ENCODE assay signal across 8 cellular contexts in the genomic region with DNA sequence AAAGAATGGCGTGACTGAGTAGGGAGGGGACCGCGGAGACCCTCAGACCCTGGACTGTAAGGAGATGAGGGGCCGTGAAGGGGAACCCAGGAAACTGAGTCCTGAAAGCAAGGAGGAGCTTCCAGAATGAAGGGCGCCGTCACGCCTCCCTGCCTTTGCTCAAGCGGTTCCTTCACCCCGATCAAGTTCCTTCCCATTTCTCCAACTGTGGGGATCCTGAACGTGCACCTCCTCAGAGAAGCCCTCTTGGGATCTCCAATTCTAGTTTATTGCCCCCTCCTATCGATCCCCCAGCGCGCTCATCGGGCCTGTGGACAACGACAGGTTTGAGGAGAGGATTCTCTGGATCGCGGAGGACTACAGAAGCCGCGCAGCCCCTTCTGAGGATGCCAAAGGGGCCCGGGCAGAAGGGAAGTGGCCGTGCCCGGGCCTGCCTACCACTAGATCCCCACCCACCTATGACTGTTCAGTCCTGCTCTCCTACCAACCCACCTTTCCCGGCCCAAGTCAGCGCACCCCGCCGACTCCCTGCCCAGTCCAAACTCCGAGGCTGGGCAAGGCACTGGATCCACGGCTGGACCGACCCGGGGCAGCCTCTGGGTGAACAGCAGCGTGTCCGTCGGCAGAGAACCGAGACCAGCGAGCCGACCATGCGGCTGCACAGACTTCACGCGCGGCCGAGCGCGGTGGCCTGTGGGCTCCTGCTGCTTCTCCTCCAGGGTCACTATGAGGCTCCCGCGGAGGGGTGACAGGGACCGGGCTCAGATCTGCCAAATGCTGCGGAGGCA. TPM values are rescaled to one million over a fixed set of nuclear protein-coding genes. Genes with fewer than 3 reads are reported as not detected.
A peak's percentile ranks its signal among the peaks of the same experiment; 100 is the strongest.
DNase-seq lines count a peak whose midpoint lies in the region; TF ChIP-seq lines count a peak whose summit lies in the region.

No MANE protein-coding gene starts in this region.

- DNase-seq in T-helper 2 cell treated with Interferon-gamma antibody and Interleukin-4, amounts not matched to agents 5 μg/mL and 100 μg/mL, for 36 hours (ENCODE audit: low spot score), result no peak
- no peak for DNase-seq in T-helper 2 cell
- peak; percentile 48 for DNase-seq in adipocyte (ENCODE audit: low read depth)
- peak; percentile 20 for DNase-seq in kidney tubule cell (ENCODE audit: low spot score)
- DNase-seq in tibial artery, result no peak
- no peak for DNase-seq in NCI-H146 treated with DMSO at 0.1 percent for 48 hours (lab: John Stamatoyannopoulos, UW; ENCODE audit: unreplicated experiment)
- no peak for DNase-seq in SK-N-DZ (ENCODE audit: low spot score)
- DNase-seq in T-helper 9 cell, result no peak

- no peak overlapping the region for H3K27ac Mint-ChIP-seq in T-helper 2 cell treated with Interferon-gamma antibody and Interleukin-4, amounts not matched to agents 5 μg/mL and 100 μg/mL, for 36 hours

- H3K4me3 ChIP-seq in adipocyte (ENCODE audit: low read length) (peak overlapping the region; percentile 77), tibial artery (peak overlapping the region; percentile 53 to 54)

- H3K4me1 ChIP-seq in adipocyte (ENCODE audit: control insufficient read depth, insufficient read depth, low read length) (peaks cover 24% of the 10 kb centered on the region), tibial artery (peaks cover 0 to 17% (median 13%) of the 10 kb centered on the region in 4 donors)

- H3K27ac ChIP-seq in tibial artery, result peak overlapping the region; percentile 12 to 40

- peaks cover 9% of the 10 kb centered on the region for H3K9me3 Mint-ChIP-seq in T-helper 2 cell treated with Interferon-gamma antibody and Interleukin-4, amounts not matched to agents 5 μg/mL and 100 μg/mL, for 36 hours

- H3K36me3 ChIP-seq in adipocyte (ENCODE audit: control insufficient read depth, insufficient read depth, low read length, severe bottlenecking) (peaks cover 9% of the 10 kb centered on the region), tibial artery (peaks cover 0 to 8% (median 8%) of the 10 kb centered on the region in 3 donors)

- peak overlapping the region; percentile 87 for H3K4me3 Mint-ChIP-seq in T-helper 2 cell treated with Interferon-gamma antibody and Interleukin-4, amounts not matched to agents 5 μg/mL and 100 μg/mL, for 36 hours

- H3K4me1 Mint-ChIP-seq in T-helper 2 cell treated with Interferon-gamma antibody and Interleukin-4, amounts not matched to agents 5 μg/mL and 100 μg/mL, for 36 hours (ENCODE audit: low read depth), result peaks cover 21% of the 10 kb centered on the region

- H3K27me3 Mint-ChIP-seq in T-helper 2 cell treated with Interferon-gamma antibody and Interleukin-4, amounts not matched to agents 5 μg/mL and 100 μg/mL, for 36 hours (ENCODE audit: low read depth), result peaks cover 40% of the 10 kb centered on the region

- H3K9ac ChIP-seq in adipocyte (ENCODE audit: low read length), result peak overlapping the region; percentile 34

- H3K9me3 ChIP-seq in adipocyte (ENCODE audit: control insufficient read depth, low read length) (peaks cover 4% of the 10 kb centered on the region), tibial artery (no peaks in the 10 kb centered on the region)

- intact Hi-C loops in tibial artery (cut with DNase I; ENCODE audit: low total_unique reads), result no loop called here

- H3K36me3 Mint-ChIP-seq in T-helper 2 cell treated with Interferon-gamma antibody and Interleukin-4, amounts not matched to agents 5 μg/mL and 100 μg/mL, for 36 hours (ENCODE audit: low read depth), result no peaks in the 10 kb centered on the region

- no peak for TF ChIP-seq CTCF in tibial artery (IDR thresholded peaks at IDR 0.05)

- H3K27me3 ChIP-seq in adipocyte (replicated peaks; ENCODE audit: control insufficient read depth, insufficient read depth, low read length) (peaks cover 11% of the 10 kb centered on the region), tibial artery (no peaks in the 10 kb centered on the region)

RNA-seq across cellular contexts. Expression of a gene that starts 12.8 kb away (rescaled TPM):
- 2.1 and 2.2 TPM in 2 replicates for polyA plus RNA-seq in SK-N-DZ (2014; cell fraction: cytosol; rRNA removed)
- polyA plus RNA-seq in SK-N-DZ (2014; cell fraction: nucleus; rRNA removed), result 9.9 and 12.0 TPM in 2 replicates

RNA-seq across cellular contexts. Expression of a gene that starts 12.9 kb away (rescaled TPM):
- 17.0 and 20.9 TPM in 2 replicates for polyA plus RNA-seq in SK-N-DZ (2014; cell fraction: cytosol; rRNA removed)
- polyA plus RNA-seq in SK-N-DZ (2014; cell fraction: nucleus; rRNA removed), result 9.2 and 10.9 TPM in 2 replicates

RNA-seq across cellular contexts. Expression of a gene that starts 14.0 kb away (rescaled TPM):
- 174 and 182 TPM in 2 replicates for polyA plus RNA-seq in SK-N-DZ (2014; cell fraction: cytosol; rRNA removed)
- polyA plus RNA-seq in SK-N-DZ (2014; cell fraction: nucleus; rRNA removed), result 92.7 and 156 TPM in 2 replicates

RNA-seq across cellular contexts. Expression of a gene that starts 22.9 kb away (rescaled TPM):
- 0.12 TPM in 1 of 2 replicates, not detected in the other for polyA plus RNA-seq in SK-N-DZ (2014; cell fraction: cytosol; rRNA removed)
- polyA plus RNA-seq in SK-N-DZ (2014; cell fraction: nucleus; rRNA removed), result 0.26 TPM in 1 of 2 replicates, not detected in the other

RNA-seq across cellular contexts. Expression of a gene that starts 29.5 kb away (rescaled TPM):
- polyA plus RNA-seq in SK-N-DZ (2014; cell fraction: cytosol; rRNA removed), result not detected in 2 replicates
- polyA plus RNA-seq in SK-N-DZ (2014; cell fraction: nucleus; rRNA removed), result not detected in 2 replicates

Comparison
In these comparisons a context has a peak if more than half of its experiments do, and no peak if none do; other contexts are left out.
1. DNase-seq: peak in adipocyte (single experiment) and kidney tubule cell (single experiment); none in T-helper 2 cell treated with Interferon-gamma antibody and Interleukin-4, amounts not matched to agents 5 μg/mL and 100 μg/mL, for 36 hours (single experiment), T-helper 2 cell (0 of 5), tibial artery (0 of 2), NCI-H146 treated with DMSO at 0.1 percent for 48 hours (single experiment), SK-N-DZ (single experiment) and T-helper 9 cell (single experiment).